ENCODE assay signal across 19 cellular contexts in genomic region chr9:16348531-16348930, GRCh38.
"Had no signal": no experiment of that assay in that cellular context is flagged by ENCODE, and none has a peak within 500 bp of the region (broad histone marks: within the 10 kb centered on the region; RNA-seq: fewer than 3 reads in every experiment).

No MANE protein-coding gene starts in this region.

- H3K9me3 Mint-ChIP-seq: activated B cell treated with CpG ODN at 0.5 μM for 24 hours; activated CD4-positive, alpha-beta T cell treated with anti-CD3 and anti-CD28 coated beads, Interleukin-2, amount 10 ng/mL, durations not matched to agents 24 days and 14 days had no signal

- H3K27ac Mint-ChIP-seq: activated B cell treated with CpG ODN at 0.5 μM for 24 hours; activated CD4-positive, alpha-beta T cell treated with anti-CD3 and anti-CD28 coated beads, Interleukin-2, amount 10 ng/mL, durations not matched to agents 24 days and 14 days; naive thymus-derived CD4-positive, alpha-beta T cell had no signal

- H3K4me3 Mint-ChIP-seq: activated B cell treated with CpG ODN at 0.5 μM for 24 hours; activated CD4-positive, alpha-beta T cell treated with anti-CD3 and anti-CD28 coated beads, Interleukin-2, amount 10 ng/mL, durations not matched to agents 24 days and 14 days; naive thymus-derived CD4-positive, alpha-beta T cell had no signal

- H3K27me3 Mint-ChIP-seq: activated B cell treated with CpG ODN at 0.5 μM for 24 hours; activated CD4-positive, alpha-beta T cell treated with anti-CD3 and anti-CD28 coated beads, Interleukin-2, amount 10 ng/mL, durations not matched to agents 24 days and 14 days had no signal

- H3K4me1 ChIP-seq: breast epithelium had no signal

- H3K4me3 ChIP-seq: ascending aorta, breast epithelium, mucosa of descending colon, SK-N-MC, thyroid gland had no signal

- H3K27ac ChIP-seq: ascending aorta, breast epithelium, SK-N-MC, thyroid gland had no signal

- DNase-seq: activated B cell treated with CpG ODN at 0.5 μM for 24 hours; activated CD4-positive, alpha-beta T cell treated with anti-CD3 and anti-CD28 coated beads, Interleukin-2, amount 10 ng/mL, durations not matched to agents 24 days and 14 days; activated CD8-positive, alpha-beta memory T cell treated with anti-CD3 and anti-CD28 coated beads, Interleukin-2, amount 50 U/mL, for 48 hours; activated effector memory CD4-positive, alpha-beta T cell treated with Interleukin-2 at 50 U/mL for 16 hours; activated naive CD4-positive, alpha-beta T cell treated with anti-CD3 and anti-CD28 coated beads, Interleukin-2, amount 50 U/mL, for 16 hours; activated T-cell treated with anti-CD3 and anti-CD28 coated beads, Interleukin-2, amount 50 U/mL, for 48 hours; cerebellar nuclear complex; effector CD4-positive, alpha-beta T cell; glutamatergic neuron; mucosa of descending colon; naive thymus-derived CD4-positive, alpha-beta T cell; posterior cingulate gyrus; stimulated activated CD4-positive, alpha-beta T cell treated with anti-CD3 and anti-CD28 coated beads, Interleukin-2, amount 100 ng/mL, for 24 hours; stimulated activated naive CD4-positive, alpha-beta T cell treated with Interleukin-2 at 50 U/mL for 16 hours; thyroid gland had no signal

- FAIRE-seq: keratinocyte had no signal

- H3K4me1 Mint-ChIP-seq: activated B cell treated with CpG ODN at 0.5 μM for 24 hours; activated CD4-positive, alpha-beta T cell treated with anti-CD3 and anti-CD28 coated beads, Interleukin-2, amount 10 ng/mL, durations not matched to agents 24 days and 14 days had no signal

- H3K9me3 ChIP-seq: ascending aorta, breast epithelium, mucosa of descending colon, thyroid gland had no signal

- H3K36me3 Mint-ChIP-seq: naive thymus-derived CD4-positive, alpha-beta T cell had no signal

- H3K36me3 ChIP-seq: ascending aorta, breast epithelium, thyroid gland had no signal

- H3K27me3 ChIP-seq: ascending aorta, breast epithelium, thyroid gland had no signal
